ENCODE assay signal across 8 cellular contexts in genomic region chr7:141074162-141074989, GRCh38. TPM values are rescaled to one million over a fixed set of nuclear protein-coding genes. Genes with fewer than 3 reads are reported as not detected.
A peak's percentile ranks its signal among the peaks of the same experiment; 100 is the strongest.
DNase-seq lines count a peak whose midpoint lies in the region; ATAC-seq and TF ChIP-seq lines count a peak whose summit lies in the region.

No MANE protein-coding gene starts in this region.

- ATAC-seq in HG03039 (IDR thresholded peaks at IDR 0.05; ENCODE audit: unreplicated experiment): no peak
- ATAC-seq in GM21367 (IDR thresholded peaks at IDR 0.05; ENCODE audit: unreplicated experiment): no peak

- no peaks in the 10 kb centered on the region for H3K9me3 Mint-ChIP-seq in osteocyte (ENCODE audit: unreplicated experiment)

- TF ChIP-seq CTCF in osteocyte (IDR thresholded peaks at IDR 0.05): no peak

- no peak overlapping the region for H3K27ac Mint-ChIP-seq in osteocyte (ENCODE audit: unreplicated experiment)

- peaks cover 37% of the 10 kb centered on the region for H3K27me3 Mint-ChIP-seq in osteocyte (ENCODE audit: unreplicated experiment)

- peak overlapping the region; percentile 60 for H3K4me3 Mint-ChIP-seq in osteocyte (ENCODE audit: unreplicated experiment)

- DNase-seq in DMS 273 treated with DMSO at 0.1 percent for 48 hours (lab: John Stamatoyannopoulos, UW) (peak; percentile 40), HT-29 (ENCODE audit: low spot score) (peak; percentile 57), glomerular visceral epithelial cell (ENCODE audit: extremely low spot score) (peak; percentile 43), osteocyte (ENCODE audit: extremely low spot score, unreplicated experiment) (no peak), GM19238 (ENCODE audit: insufficient read length, low spot score) (no peak)
- DNase-seq in activated CD8-positive, alpha-beta memory T cell treated with anti-CD3 and anti-CD28 coated beads, Interleukin-2, amount 50 U/mL, for 48 hours: peak; percentile 62

- peaks cover 32% of the 10 kb centered on the region for H3K4me1 Mint-ChIP-seq in osteocyte (ENCODE audit: unreplicated experiment)

- no peaks in the 10 kb centered on the region for H3K36me3 Mint-ChIP-seq in osteocyte (ENCODE audit: unreplicated experiment)

RNA-seq across cellular contexts. Expression of gene TMEM178B, which starts 0.5 kb away (rescaled TPM):
- total RNA-seq in HT-29 (2014; rRNA removed; shearing (Covaris generic)): 2.1 and 2.3 TPM in 2 replicates
- total RNA-seq in osteocyte: 0.70 and 0.99 TPM in 2 replicates

RNA-seq across cellular contexts. Expression of gene MRPS33, which starts 59.6 kb away (rescaled TPM):
- total RNA-seq in HT-29 (2014; rRNA removed; shearing (Covaris generic)): 28.0 and 46.5 TPM in 2 replicates
- 38.0 and 42.0 TPM in 2 replicates for total RNA-seq in osteocyte

Comparison
In these comparisons a context has a peak if more than half of its experiments do, and no peak if none do; other contexts are left out.
1. DNase-seq: peak in DMS 273 treated with DMSO at 0.1 percent for 48 hours (single experiment), HT-29 (single experiment), activated CD8-positive, alpha-beta memory T cell treated with anti-CD3 and anti-CD28 coated beads, Interleukin-2, amount 50 U/mL, for 48 hours (single experiment) and glomerular visceral epithelial cell (single experiment); none in osteocyte (single experiment) and GM19238 (single experiment).